Comparison of ENCODE assay signal across 2 cellular contexts in genomic region chr5:74877624-74878304, GRCh38.
A peak's percentile ranks its signal among the peaks of the same experiment; 100 is the strongest.
TF ChIP-seq lines count a peak whose summit lies in the region.

No MANE protein-coding gene starts in this region.

TF ChIP-seq in GM23338, 12 proteins besides CTCF, POLR2A, EP300 and RAD21:
- no peak for TF ChIP-seq CREB1 (CRISPR knock-in tag; IDR thresholded peaks at IDR 0.05; ENCODE audit: low read depth)
- no peak for TF ChIP-seq POLR2AphosphoS5 (IDR thresholded peaks at IDR 0.05; ENCODE audit: low read depth)
- TF ChIP-seq ZNF462 (CRISPR knock-in tag; IDR thresholded peaks at IDR 0.05), result no peak
- TF ChIP-seq ETS1 (IDR thresholded peaks at IDR 0.05), result no peak
- TF ChIP-seq ZNF114 (CRISPR knock-in tag; IDR thresholded peaks at IDR 0.05), result no peak
- TF ChIP-seq EZH2phosphoT487 (IDR thresholded peaks at IDR 0.05; ENCODE audit: unreplicated experiment), result no peak
- TF ChIP-seq NANOG (IDR thresholded peaks at IDR 0.05; ENCODE audit: borderline replicate concordance), result no peak
- TF ChIP-seq STAT1 (IDR thresholded peaks at IDR 0.05; ENCODE audit: unreplicated experiment), result no peak
- TF ChIP-seq ZNF331 (CRISPR knock-in tag; IDR thresholded peaks at IDR 0.05; ENCODE audit: low read depth), result no peak
- TF ChIP-seq JUNB (IDR thresholded peaks at IDR 0.05; ENCODE audit: unreplicated experiment), result no peak
- no peak for TF ChIP-seq REST (IDR thresholded peaks at IDR 0.05; ENCODE audit: unreplicated experiment)
- TF ChIP-seq EZH2 (IDR thresholded peaks at IDR 0.05; ENCODE audit: low read depth, unreplicated experiment), result no peak

TF ChIP-seq in K562, 482 proteins besides CTCF, POLR2A, EP300 and RAD21:
- TF ChIP-seq KAT7 (CRISPR knock-in tag; IDR thresholded peaks at IDR 0.05; ENCODE audit: borderline replicate concordance) (no peak), NFIC (IDR thresholded peaks at IDR 0.05) (peak; percentile 33; the same call in 1 of the 2 replicates)
